ENCODE assay signal across 27 cellular contexts in genomic region chr18:50178601-50179000, GRCh38. TPM values are rescaled to one million over a fixed set of nuclear protein-coding genes. Genes with fewer than 3 reads are reported as not detected.
"Had no signal": no experiment of that assay in that cellular context is flagged by ENCODE, and none has a peak within 500 bp of the region (broad histone marks: within the 10 kb centered on the region; RNA-seq: fewer than 3 reads in every experiment).

No MANE protein-coding gene starts in this region.

- H3K4me2 ChIP-seq: neural progenitor cell, smooth muscle cell had no signal

- H3K27me3 ChIP-seq: neural progenitor cell, ovary, right lobe of liver, sigmoid colon, thyroid gland, tibial nerve, upper lobe of left lung, vagina had no signal

- H3K4me3 ChIP-seq: neural progenitor cell, ovary, psoas muscle, right lobe of liver, sigmoid colon, skin epidermis, smooth muscle cell, spleen, stomach, thoracic aorta, thyroid gland, tibial nerve, upper lobe of left lung, vagina had no signal

- H3K36me3 ChIP-seq: neural progenitor cell, ovary, right lobe of liver, sigmoid colon, spleen, stomach, thoracic aorta, thyroid gland, tibial nerve, upper lobe of left lung, vagina had no signal

- H2AFZ ChIP-seq: neural progenitor cell, parathyroid adenoma had no signal

- H3K27ac ChIP-seq: neural progenitor cell, ovary, parathyroid adenoma, psoas muscle, right lobe of liver, sigmoid colon, skin epidermis, spleen, stomach, thoracic aorta, thyroid gland, tibial nerve, upper lobe of left lung, vagina had no signal

- H3K4me1 ChIP-seq: psoas muscle, right lobe of liver, sigmoid colon, spleen, stomach, thyroid gland, tibial nerve, upper lobe of left lung, vagina had no signal

- DNase-seq: naive thymus-derived CD4-positive, alpha-beta T cell; natural killer cell; occipital lobe; ovary; posterior cingulate gyrus; psoas muscle; right cardiac atrium; right lobe of liver; sigmoid colon; spleen; stimulated activated CD4-positive, alpha-beta T cell treated with anti-CD3 and anti-CD28 coated beads, Interleukin-12 subunit alpha, Interleukin-12 subunit beta, amount 100 ng/mL, for 4 hours; stimulated activated CD4-positive, alpha-beta T cell treated with anti-CD3 and anti-CD28 coated beads, Interleukin-1b, Interleukin-23, amount 100 ng/mL, for 48 hours; stimulated activated CD4-positive, alpha-beta T cell treated with anti-CD3 and anti-CD28 coated beads, Interleukin-2, amount 100 ng/mL, for 48 hours; stimulated activated CD4-positive, alpha-beta T cell treated with anti-CD3 and anti-CD28 coated beads, Interleukin-4, amount 100 ng/mL, for 24 hours; stimulated activated naive B cell treated with anti-CD40 and anti-IgM and Interleukin-4, amounts not matched to agents 10 μg/mL and 1 μg/mL and 100 μg/mL, for 72 hours; stimulated activated naive CD4-positive, alpha-beta T cell treated with Interleukin-2 at 50 U/mL for 16 hours; stomach; thyroid gland; trophoblast cell; upper lobe of left lung had no signal

- H3K9me3 ChIP-seq: ovary, psoas muscle, right lobe of liver, sigmoid colon, spleen, stomach, thoracic aorta, thyroid gland, tibial nerve, upper lobe of left lung, vagina had no signal

- H3K9ac ChIP-seq: neural progenitor cell, parathyroid adenoma had no signal

- ATAC-seq: naive thymus-derived CD4-positive, alpha-beta T cell; natural killer cell; psoas muscle; right cardiac atrium; right lobe of liver; stimulated activated naive B cell treated with anti-CD40 and anti-IgM and Interleukin-4, amounts not matched to agents 10 μg/mL and 1 μg/mL and 100 μg/mL, for 72 hours had no signal

RNA-seq across cellular contexts. Expression of gene MYO5B, which starts 16.3 kb away (rescaled TPM):
- total RNA-seq: naive thymus-derived CD4-positive, alpha-beta T cell had no signal
